ENCODE assay signal across 14 cellular contexts in genomic region chr1:235357485-235358378, GRCh38. TPM values are rescaled to one million over a fixed set of nuclear protein-coding genes. Genes with fewer than 3 reads are reported as not detected.
DNase-seq lines count a peak whose midpoint lies in the region; ATAC-seq and TF ChIP-seq lines count a peak whose summit lies in the region.
"Had no signal": no experiment of that assay in that cellular context is flagged by ENCODE, and none has a peak within 500 bp of the region (broad histone marks: within the 10 kb centered on the region; RNA-seq: fewer than 3 reads in every experiment).

No MANE protein-coding gene starts in this region.

- H3K4me2 ChIP-seq in neural progenitor cell, result peak overlapping the region; percentile 55

- H3K36me3 Mint-ChIP-seq in WTC11 (no peaks in the 10 kb centered on the region), neural progenitor cell (no peaks in the 10 kb centered on the region)
- H3K36me3 Mint-ChIP-seq: CD4-positive, CD25-positive, alpha-beta regulatory T cell had no signal

- no peaks in the 10 kb centered on the region for H3K36me3 ChIP-seq in neural progenitor cell
- H3K36me3 ChIP-seq: left ventricle myocardium inferior, stomach had no signal

- TF ChIP-seq CTCF in WTC11 (IDR thresholded peaks at IDR 0.05), result no peak
- TF ChIP-seq CTCF in neural progenitor cell (IDR thresholded peaks at IDR 0.05), result no peak

- H3K4me3 Mint-ChIP-seq in WTC11 (no peak overlapping the region), neural progenitor cell (peak overlapping the region; percentile 14)
- H3K4me3 Mint-ChIP-seq: activated T-cell treated with anti-CD3 and anti-CD28 coated beads, Interleukin-2, amount 50 U/mL, for 72 hours; CD4-positive, CD25-positive, alpha-beta regulatory T cell had no signal

- intact Hi-C loops in cardiac septum (cut with DNase I), result no loop called here

- H2AFZ ChIP-seq in neural progenitor cell (replicated peaks), result peak overlapping the region; percentile 12

- H3K4me1 Mint-ChIP-seq in WTC11 (peaks cover 14% of the 10 kb centered on the region), neural progenitor cell (peaks cover 14% of the 10 kb centered on the region)
- H3K4me1 Mint-ChIP-seq: CD4-positive, CD25-positive, alpha-beta regulatory T cell had no signal

- no peak overlapping the region for H3K9ac ChIP-seq in neural progenitor cell

- peak overlapping the region; percentile 89 for H3K27ac Mint-ChIP-seq in WTC11
- peak overlapping the region; percentile 9 for H3K27ac Mint-ChIP-seq in neural progenitor cell
- H3K27ac Mint-ChIP-seq: activated T-cell treated with anti-CD3 and anti-CD28 coated beads, Interleukin-2, amount 50 U/mL, for 72 hours; CD4-positive, CD25-positive, alpha-beta regulatory T cell had no signal

- no peaks in the 10 kb centered on the region for H4K20me1 ChIP-seq in neural progenitor cell (ENCODE audit: low read depth)

- H3K27me3 Mint-ChIP-seq in WTC11 (ENCODE audit: low read depth), result no peaks in the 10 kb centered on the region; the same call in 1 of the 2 replicates
- no peaks in the 10 kb centered on the region for H3K27me3 Mint-ChIP-seq in neural progenitor cell (ENCODE audit: insufficient read depth, low read depth)

- peak overlapping the region; percentile 12 for H3K4me3 ChIP-seq in neural progenitor cell
- H3K4me3 ChIP-seq: coronary artery, left ventricle myocardium inferior, stomach had no signal

- H3K79me2 ChIP-seq in neural progenitor cell (ENCODE audit: low read depth), result no peaks in the 10 kb centered on the region

- H3K27me3 ChIP-seq in neural progenitor cell, result no peaks in the 10 kb centered on the region
- H3K27me3 ChIP-seq: stomach had no signal

- peak; percentile 22 for DNase-seq in NCI-H1092 treated with DMSO at 0.1 percent for 48 hours (lab: John Stamatoyannopoulos, UW)
- DNase-seq in NCI-H1092 (lab: John Stamatoyannopoulos, UW), result no peak
- DNase-seq in NCI-H2107 (lab: John Stamatoyannopoulos, UW), result peak; percentile 89
- peak; percentile 38 for DNase-seq in WTC11 (ENCODE audit: low spot score)
- peak; percentile 68 for DNase-seq in neural progenitor cell (ENCODE audit: low spot score)
- no peak for DNase-seq in D341Med (ENCODE audit: low spot score)
- DNase-seq in cardiac septum (ENCODE audit: low spot score), result no peak
- DNase-seq: activated T-cell treated with anti-CD3 and anti-CD28 coated beads, Interleukin-2, amount 50 U/mL, for 72 hours; CD4-positive, CD25-positive, alpha-beta regulatory T cell; GOT3; left ventricle myocardium inferior; stomach had no signal

- no peaks in the 10 kb centered on the region for H3K9me3 Mint-ChIP-seq in WTC11
- H3K9me3 Mint-ChIP-seq in neural progenitor cell, result no peaks in the 10 kb centered on the region
- H3K9me3 Mint-ChIP-seq: activated T-cell treated with anti-CD3 and anti-CD28 coated beads, Interleukin-2, amount 50 U/mL, for 72 hours had no signal

- H3K27ac ChIP-seq in neural progenitor cell, result no peak overlapping the region
- H3K27ac ChIP-seq: coronary artery, left ventricle myocardium inferior, stomach had no signal

- H3K9me3 ChIP-seq in neural progenitor cell (ENCODE audit: low read depth), result no peaks in the 10 kb centered on the region
- H3K9me3 ChIP-seq: left ventricle myocardium inferior, stomach had no signal

- peaks cover 15% of the 10 kb centered on the region for H3K4me1 ChIP-seq in neural progenitor cell
- H3K4me1 ChIP-seq: left ventricle myocardium inferior, stomach had no signal

- POLR2A ChIA-PET in WTC11 (lab: Charles Lee), result interaction anchor here (0.7 kb wide), 1 partner anchor 28 kb away, joined by 3 read pairs; no protein-coding TSS in a partner anchor

- ATAC-seq in WTC11 (peak; percentile 94), GM18861 (IDR thresholded peaks at IDR 0.05; ENCODE audit: unreplicated experiment) (no peak)
- ATAC-seq: activated T-cell treated with anti-CD3 and anti-CD28 coated beads, Interleukin-2, amount 50 U/mL, for 72 hours had no signal

- CTCF ChIA-PET in WTC11 (lab: Charles Lee), result interaction anchor here (0.7 to 1.3 kb wide), 3 partner anchors 58 to 1099 kb away, joined by 3 to 5 read pairs (median 3); no protein-coding TSS in a partner anchor

- H3F3A ChIP-seq in neural progenitor cell (ENCODE audit: low read depth), result peaks cover 16% of the 10 kb centered on the region

TF ChIP-seq in WTC11, 78 proteins besides CTCF, POLR2A, EP300 and RAD21:
- TF ChIP-seq ATF6 (CRISPR knock-in tag; IDR thresholded peaks at IDR 0.05) (no peak), SP1 (CRISPR knock-in tag; conservative IDR thresholded peaks at IDR 0.05) (no peak), STAT6 (CRISPR knock-in tag; conservative IDR thresholded peaks at IDR 0.05; ENCODE audit: low read depth) (no peak), ELF4 (CRISPR knock-in tag; IDR thresholded peaks at IDR 0.05; ENCODE audit: low read depth) (no peak), GRHL2 (CRISPR knock-in tag; IDR thresholded peaks at IDR 0.05; ENCODE audit: insufficient replicate concordance, severe bottlenecking) (no peak)
- TF ChIP-seq, protein P1, sequence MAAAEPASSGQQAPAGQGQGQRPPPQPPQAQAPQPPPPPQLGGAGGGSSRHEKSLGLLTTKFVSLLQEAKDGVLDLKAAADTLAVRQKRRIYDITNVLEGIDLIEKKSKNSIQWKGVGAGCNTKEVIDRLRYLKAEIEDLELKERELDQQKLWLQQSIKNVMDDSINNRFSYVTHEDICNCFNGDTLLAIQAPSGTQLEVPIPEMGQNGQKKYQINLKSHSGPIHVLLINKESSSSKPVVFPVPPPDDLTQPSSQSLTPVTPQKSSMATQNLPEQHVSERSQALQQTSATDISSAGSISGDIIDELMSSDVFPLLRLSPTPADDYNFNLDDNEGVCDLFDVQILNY (CRISPR knock-in tag; IDR thresholded peaks at IDR 0.05), result no peak

RNA-seq across cellular contexts. Expression of gene TBCE, which starts 9.5 kb away (rescaled TPM):
- 33.3 to 40.1 TPM (median 34.8 TPM) in 3 replicates for total RNA-seq in WTC11 (2021)
- total RNA-seq in neural progenitor cell (ENCODE audit: low replicate concordance), result 29.8 and 41.3 TPM in 2 replicates
- total RNA-seq in cardiac septum, result 15.2 TPM

RNA-seq across cellular contexts. Expression of gene GGPS1, which starts 29.4 kb away (rescaled TPM):
- total RNA-seq in WTC11 (2021), result 37.3 to 43.5 TPM (median 39.2 TPM) in 3 replicates
- 52.5 and 65.1 TPM in 2 replicates for total RNA-seq in neural progenitor cell (ENCODE audit: low replicate concordance)
- total RNA-seq in cardiac septum, result 36.2 TPM

RNA-seq across cellular contexts. Expression of gene ARID4B, which starts 29.8 kb away (rescaled TPM):
- 30.2 to 35.7 TPM (median 32.8 TPM) in 3 replicates for total RNA-seq in WTC11 (2021)
- total RNA-seq in neural progenitor cell (ENCODE audit: low replicate concordance), result 38.5 and 65.8 TPM in 2 replicates
- total RNA-seq in cardiac septum, result 17.6 TPM

Comparison
In these comparisons a context has a peak if more than half of its experiments do, and no peak if none do; other contexts are left out.
1. DNase-seq: peak in NCI-H1092 treated with DMSO at 0.1 percent for 48 hours (single experiment), NCI-H2107 (single experiment), WTC11 (single experiment) and neural progenitor cell (single experiment); none in NCI-H1092 (single experiment), D341Med (single experiment) and cardiac septum (single experiment).